Comparison of ENCODE assay signal across 25 cellular contexts in genomic region chr12:63876980-63877379, GRCh38. TPM values are rescaled to one million over a fixed set of nuclear protein-coding genes. Genes with fewer than 3 reads are reported as not detected.
A peak's percentile ranks its signal among the peaks of the same experiment; 100 is the strongest.
DNase-seq lines count a peak whose midpoint lies in the region; ATAC-seq, FAIRE-seq and TF ChIP-seq lines count a peak whose summit lies in the region.
"Had no signal": no experiment of that assay in that cellular context is flagged by ENCODE, and none has a peak within 500 bp of the region (broad histone marks: within the 10 kb centered on the region; RNA-seq: fewer than 3 reads in every experiment).

No MANE protein-coding gene starts in this region.

- H3K9me3 Mint-ChIP-seq in nephron = no peaks in the 10 kb centered on the region
- H3K9me3 Mint-ChIP-seq: CD4-positive, alpha-beta T cell; H9; HFFc6 had no signal

- intact Hi-C loops in Panc1 (cut with micrococcal nuclease; ENCODE audit: unreplicated experiment) = no loop called here

- no TSS peak for BruUV-seq in Panc1 (replicated peaks; lab: Mats Ljungman, UMichigan)

- H3K4me1 ChIP-seq in Panc1 (ENCODE audit: control insufficient read depth, insufficient read depth, low read length) = peaks cover 34% of the 10 kb centered on the region
- H3K4me1 ChIP-seq: BLaER1 had no signal

- no peaks in the 10 kb centered on the region for H3K27me3 ChIP-seq in Panc1 (ENCODE audit: control insufficient read depth, insufficient read depth, low read length)
- H3K27me3 ChIP-seq: BLaER1 had no signal

- POLR2A ChIA-PET in Panc1 (lab: Charles Lee) = no interaction called here

- H3K36me3 Mint-ChIP-seq in nephron (ENCODE audit: low read depth) = peaks cover 11% of the 10 kb centered on the region

- DNase-seq in Panc1 (ENCODE audit: low read depth, low spot score) (no peak), fibroblast of gingiva (ENCODE audit: low read depth) (peak; percentile 43), NCI-H526 (lab: John Stamatoyannopoulos, UW) (no peak), HTR-8/SVneo (ENCODE audit: insufficient read length, low spot score) (no peak)
- DNase-seq in stimulated activated CD4-positive, alpha-beta T cell treated with anti-CD3 and anti-CD28 coated beads, Interleukin-4, amount 100 ng/mL, for 4 hours = no peak
- no peak for DNase-seq in stimulated activated CD4-positive, alpha-beta T cell treated with anti-CD3 and anti-CD28 coated beads, Interleukin-15, amount 100 ng/mL, for 24 hours
- DNase-seq: CD4-positive, alpha-beta T cell; COR-L47; DMS 273 treated with DMSO at 0.1 percent for 48 hours; DMS79 treated with DMSO at 0.1 percent for 48 hours; H9; HFFc6; KBM-7; NCI-H1092 treated with DMSO at 0.1 percent for 48 hours; NCI-H1436 treated with DMSO at 0.1 percent for 48 hours; NCI-H510A; NCI-H82; OCI-M1; RPMI8226; SIG-M5 had no signal

- H3K4me3 Mint-ChIP-seq in nephron = no peak overlapping the region
- H3K4me3 Mint-ChIP-seq: CD4-positive, alpha-beta T cell; H9; HFFc6 had no signal

- H3K27ac ChIP-seq in Panc1 (ENCODE audit: low read length) = peak overlapping the region; percentile 45; the same call in 1 of the 2 replicates
- H3K27ac ChIP-seq: BLaER1 had no signal

- TF ChIP-seq EP300 in Ishikawa (IDR thresholded peaks at IDR 0.05; ENCODE audit: borderline replicate concordance) = no peak

- H3K9me3 ChIP-seq in Panc1 (ENCODE audit: control insufficient read depth, insufficient read depth, low read depth, low read length) = no peaks in the 10 kb centered on the region
- H3K9me3 ChIP-seq: BLaER1 had no signal

- no peak for ATAC-seq in Panc1
- ATAC-seq: GM12878, SK-N-SH treated with all-trans-retinoic acid at 6 μM for 48 hours had no signal

- no peaks in the 10 kb centered on the region for H3K36me3 ChIP-seq in Panc1 (ENCODE audit: control insufficient read depth, insufficient read depth, low read length)
- H3K36me3 ChIP-seq: BLaER1 had no signal

- CTCF ChIA-PET in Panc1 (lab: Charles Lee) = no interaction called here

- TF ChIP-seq RAD21 in Ishikawa (IDR thresholded peaks at IDR 0.05; ENCODE audit: low read depth) = no peak

- H3K27ac Mint-ChIP-seq in nephron = peak overlapping the region in 2 of 3 experiments; percentile 36 to 65
- H3K27ac Mint-ChIP-seq: CD4-positive, alpha-beta T cell had no signal

- no peak for FAIRE-seq in HTR-8/SVneo (lab: Jason Lieb, UNC)
- FAIRE-seq: GM12878 had no signal

- TF ChIP-seq CTCF in Panc1 (IDR thresholded peaks at IDR 0.05) = no peak
- TF ChIP-seq CTCF in nephron (IDR thresholded peaks at IDR 0.05; ENCODE audit: unreplicated experiment in 3 of 3) = no peak

- in situ Hi-C loops in Panc1 (cut with HindIII; ENCODE audit: low pct_unique_long_range_greater_than_20kb, low sequenced_read_pairs) = no loop called here

- H3K4me3 ChIP-seq in Panc1 (ENCODE audit: low read depth in 2 of 2, low read length in 2 of 2) = no peak overlapping the region
- H3K4me3 ChIP-seq: BLaER1, GM12878 had no signal

- no peaks in the 10 kb centered on the region for H3K27me3 Mint-ChIP-seq in nephron (ENCODE audit: low read depth)

- peaks cover 10% of the 10 kb centered on the region for H3K4me1 Mint-ChIP-seq in nephron

TF ChIP-seq in Ishikawa, 13 proteins besides CTCF, POLR2A, EP300 and RAD21:
- TF ChIP-seq REST (IDR thresholded peaks at IDR 0.05; ENCODE audit: low read depth) (no peak), CEBPB (IDR thresholded peaks at IDR 0.05) (peak; percentile 59; the same call in 1 of the 2 replicates), CREB1 (IDR thresholded peaks at IDR 0.05; ENCODE audit: low read depth) (no peak), FOXM1 (IDR thresholded peaks at IDR 0.05; ENCODE audit: borderline replicate concordance, low read depth) (no peak)

RNA-seq across cellular contexts. Expression of gene SRGAP1, which starts 32.5 kb away (rescaled TPM):
- total RNA-seq in Panc1 (2021; ENCODE audit: unreplicated experiment) = 26.8 TPM
- polyA plus RNA-seq in Panc1 (2012; ENCODE audit: insufficient read length) = 10.4 TPM
